Comparison of ENCODE assay signal across 1 cellular context in the genomic region with DNA sequence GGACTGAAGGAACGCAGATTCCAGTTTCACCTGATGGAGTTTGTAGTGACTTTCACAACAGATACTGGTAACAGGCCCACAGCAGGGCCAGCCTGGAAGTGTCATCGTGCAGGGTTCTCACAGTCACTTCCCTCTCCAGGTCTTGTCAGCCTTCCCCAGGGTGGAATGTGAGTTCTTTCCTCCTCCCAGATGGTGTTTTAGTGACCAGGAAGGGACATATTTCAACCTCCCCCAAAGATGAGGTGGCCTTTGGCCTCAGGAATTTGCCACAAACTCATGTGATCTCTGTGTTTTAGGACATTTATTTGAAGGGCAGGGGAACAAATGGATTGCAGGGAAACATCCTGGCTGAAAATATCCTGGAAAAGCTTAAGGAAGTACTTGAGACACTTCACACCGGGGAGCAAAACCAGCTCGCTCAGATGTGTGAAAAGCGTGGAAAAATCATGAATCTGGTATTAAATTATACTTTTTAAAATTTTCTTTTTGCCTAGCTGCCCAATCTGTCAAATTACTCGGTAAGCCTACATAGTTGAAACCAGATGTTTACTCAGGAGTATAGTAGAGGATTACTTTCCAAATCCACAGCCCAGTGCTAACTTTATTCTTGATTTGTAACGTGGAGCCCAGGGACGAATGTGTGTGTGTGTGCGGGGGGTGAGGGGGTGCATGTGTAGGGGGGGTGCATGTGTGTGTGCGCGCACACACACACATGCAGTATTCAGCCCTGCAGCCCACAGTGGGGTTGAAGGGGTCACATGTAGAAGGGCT.
TF ChIP-seq lines count a peak whose summit lies in the region.

No MANE protein-coding gene starts in this region.

TF ChIP-seq in WTC11, 78 proteins besides CTCF, POLR2A, EP300 and RAD21 (continued from another document):
- no peak for TF ChIP-seq PREB (CRISPR knock-in tag; IDR thresholded peaks at IDR 0.05; ENCODE audit: borderline replicate concordance)
- TF ChIP-seq JUN (CRISPR knock-in tag; IDR thresholded peaks at IDR 0.05), result no peak
- TF ChIP-seq USF2 (CRISPR knock-in tag; IDR thresholded peaks at IDR 0.05), result no peak
- TF ChIP-seq, protein P1, sequence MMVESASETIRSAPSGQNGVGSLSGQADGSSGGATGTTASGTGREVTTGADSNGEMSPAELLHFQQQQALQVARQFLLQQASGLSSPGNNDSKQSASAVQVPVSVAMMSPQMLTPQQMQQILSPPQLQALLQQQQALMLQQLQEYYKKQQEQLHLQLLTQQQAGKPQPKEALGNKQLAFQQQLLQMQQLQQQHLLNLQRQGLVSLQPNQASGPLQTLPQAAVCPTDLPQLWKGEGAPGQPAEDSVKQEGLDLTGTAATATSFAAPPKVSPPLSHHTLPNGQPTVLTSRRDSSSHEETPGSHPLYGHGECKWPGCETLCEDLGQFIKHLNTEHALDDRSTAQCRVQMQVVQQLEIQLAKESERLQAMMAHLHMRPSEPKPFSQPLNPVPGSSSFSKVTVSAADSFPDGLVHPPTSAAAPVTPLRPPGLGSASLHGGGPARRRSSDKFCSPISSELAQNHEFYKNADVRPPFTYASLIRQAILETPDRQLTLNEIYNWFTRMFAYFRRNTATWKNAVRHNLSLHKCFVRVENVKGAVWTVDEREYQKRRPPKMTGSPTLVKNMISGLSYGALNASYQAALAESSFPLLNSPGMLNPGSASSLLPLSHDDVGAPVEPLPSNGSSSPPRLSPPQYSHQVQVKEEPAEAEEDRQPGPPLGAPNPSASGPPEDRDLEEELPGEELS (CRISPR knock-in tag; IDR thresholded peaks at IDR 0.05), result no peak
- no peak for TF ChIP-seq JAZF1 (CRISPR knock-in tag; IDR thresholded peaks at IDR 0.05)
- TF ChIP-seq RELA (CRISPR knock-in tag; IDR thresholded peaks at IDR 0.05; ENCODE audit: borderline replicate concordance), result no peak
- no peak for TF ChIP-seq ETV6 (CRISPR knock-in tag; IDR thresholded peaks at IDR 0.05)
- TF ChIP-seq SMAD4 (CRISPR knock-in tag; IDR thresholded peaks at IDR 0.05), result no peak
TF ChIP-seq in WTC11: peak in this region for 0.
